ENCODE assay signal across 2 cellular contexts in genomic region chr1:238223067-238223640, GRCh38.
A peak's percentile ranks its signal among the peaks of the same experiment; 100 is the strongest.
TF ChIP-seq lines count a peak whose summit lies in the region.

No MANE protein-coding gene starts in this region.

TF ChIP-seq in SK-N-SH treated with all-trans-retinoic acid at 6 μM for 48 hours, 23 proteins besides CTCF, POLR2A, EP300 and RAD21 (continued from another document):
- TF ChIP-seq SNAI2 (CRISPR knock-in tag; IDR thresholded peaks at IDR 0.05) (no peak), PPARA (CRISPR knock-in tag; IDR thresholded peaks at IDR 0.05; ENCODE audit: borderline replicate concordance) (no peak), ESRRG (CRISPR knock-in tag; IDR thresholded peaks at IDR 0.05) (no peak), TOX (CRISPR knock-in tag; IDR thresholded peaks at IDR 0.05; ENCODE audit: borderline replicate concordance) (0 out of 2 replicates have a peak, but pooled peaks have one; percentile 5), ZC3H10 (CRISPR knock-in tag; IDR thresholded peaks at IDR 0.05) (no peak), ZNF70 (CRISPR knock-in tag; IDR thresholded peaks at IDR 0.05) (no peak), CSDC2 (CRISPR knock-in tag; IDR thresholded peaks at IDR 0.05) (no peak), OSR1 (CRISPR knock-in tag; IDR thresholded peaks at IDR 0.05) (no peak), ZFP3 (CRISPR knock-in tag; IDR thresholded peaks at IDR 0.05) (no peak), ZFP30 (CRISPR knock-in tag; IDR thresholded peaks at IDR 0.05) (0 out of 2 replicates have a peak, but pooled peaks have one; percentile 14), ARNTL (CRISPR knock-in tag; IDR thresholded peaks at IDR 0.05; ENCODE audit: borderline replicate concordance, low read depth) (no peak), TCF4 (CRISPR knock-in tag; IDR thresholded peaks at IDR 0.05; ENCODE audit: borderline replicate concordance) (no peak), ZNF8 (CRISPR knock-in tag; IDR thresholded peaks at IDR 0.05) (no peak), GLIS3 (CRISPR knock-in tag; IDR thresholded peaks at IDR 0.05) (no peak)

TF ChIP-seq in SK-N-SH, 30 proteins besides CTCF, POLR2A, EP300 and RAD21 (continued from another document):
- no peak for TF ChIP-seq TEAD4 (IDR thresholded peaks at IDR 0.05; ENCODE audit: borderline replicate concordance, insufficient read depth)
- TF ChIP-seq USF2 (IDR thresholded peaks at IDR 0.05; ENCODE audit: borderline replicate concordance, low read depth, low read length) = no peak
- TF ChIP-seq EZH2phosphoT487 (IDR thresholded peaks at IDR 0.05; ENCODE audit: borderline replicate concordance, low read depth) = no peak
TF ChIP-seq in SK-N-SH: peak in this region for 0.
